Comparison of ENCODE assay signal across 24 cellular contexts in the genomic region with DNA sequence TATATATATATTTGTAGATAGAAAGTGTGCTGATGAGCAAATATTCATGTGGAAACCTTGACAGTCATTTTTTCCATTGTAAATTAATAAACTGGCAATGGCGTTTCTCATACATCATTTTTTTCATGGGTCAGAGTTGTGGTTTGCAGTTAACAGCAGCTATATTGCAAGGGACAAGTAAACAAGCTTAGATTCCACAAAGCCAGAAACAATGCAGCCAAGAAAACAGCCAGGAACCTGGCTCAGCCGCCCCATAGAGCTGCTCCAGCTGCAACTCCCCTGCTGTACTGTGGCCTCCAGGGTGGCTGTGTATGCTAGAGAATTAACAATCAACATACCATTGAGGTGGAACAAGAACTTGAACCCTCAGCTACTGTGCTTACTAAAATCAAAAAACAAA.
"Had no signal": no experiment of that assay in that cellular context is flagged by ENCODE, and none has a peak within 500 bp of the region (broad histone marks: within the 10 kb centered on the region; RNA-seq: fewer than 3 reads in every experiment).

No MANE protein-coding gene starts in this region.

- FAIRE-seq: frontal cortex had no signal

- H3K9me3 ChIP-seq: ovary, prostate gland had no signal

- H3K4me1 ChIP-seq: esophagus muscularis mucosa, prostate gland, tibial artery had no signal

- H3K27me3 Mint-ChIP-seq: activated CD4-positive, alpha-beta T cell treated with anti-CD3 and anti-CD28 coated beads, Interleukin-2, amount 10 ng/mL, durations not matched to agents 7 days and 5 days; activated naive CD4-positive, alpha-beta T cell treated with anti-CD3 and anti-CD28 coated beads, Interleukin-2, amount 50 U/mL, for 24 hours; stimulated activated naive CD8-positive, alpha-beta T cell treated with anti-CD3 and anti-CD28 coated beads, Interleukin-15, Interleukin-2, amounts not matched to agents 100 ng/mL and 50 ng/mL, for 24 hours; T-cell had no signal

- H3K27ac ChIP-seq: esophagus muscularis mucosa, ovary, prostate gland, tibial artery, VCaP had no signal

- H3K4me1 Mint-ChIP-seq: activated CD4-positive, alpha-beta T cell treated with anti-CD3 and anti-CD28 coated beads, Interleukin-2, amount 10 ng/mL, durations not matched to agents 7 days and 5 days; activated naive CD4-positive, alpha-beta T cell treated with anti-CD3 and anti-CD28 coated beads, Interleukin-2, amount 50 U/mL, for 24 hours; natural killer cell; T-cell had no signal

- H3K27me3 ChIP-seq: esophagus muscularis mucosa, ovary, tibial artery had no signal

- DNase-seq: activated CD4-positive, alpha-beta T cell treated with anti-CD3 and anti-CD28 coated beads, Interleukin-2, amount 10 ng/mL, durations not matched to agents 7 days and 5 days; activated CD8-positive, alpha-beta T cell treated with anti-CD3 and anti-CD28 coated beads, Interleukin-2, amount 10 ng/mL, durations not matched to agents 7 days and 5 days; activated gamma-delta T cell; aorta; dermis blood vessel endothelial cell; effector memory CD4-positive, alpha-beta T cell; glutamatergic neuron; hippocampal formation; left ventricle myocardium superior; mammary epithelial cell; midbrain; natural killer cell; ovary; stimulated activated CD4-positive, alpha-beta T cell treated with anti-CD3 and anti-CD28 coated beads, Interleukin-1b, Interleukin-23, amount 100 ng/mL, for 48 hours; T-cell; tibial artery had no signal

- H3K4me3 Mint-ChIP-seq: activated CD4-positive, alpha-beta T cell treated with anti-CD3 and anti-CD28 coated beads, Interleukin-2, amount 10 ng/mL, durations not matched to agents 7 days and 5 days; activated CD8-positive, alpha-beta T cell treated with anti-CD3 and anti-CD28 coated beads, Interleukin-2, amount 10 ng/mL, durations not matched to agents 7 days and 5 days; activated naive CD4-positive, alpha-beta T cell treated with anti-CD3 and anti-CD28 coated beads, Interleukin-2, amount 50 U/mL, for 24 hours; activated T-helper 1 cell treated with anti-CD3 and anti-CD28 coated beads, Interleukin-12 subunit alpha, Interleukin-12 subunit beta, Interleukin-2, Interleukin-4 antibody, amounts not matched to agents 30 ng/mL and 10 ng/mL and 1 ng/mL, durations not matched to agents 14 hours and 24 hours and 36 hours; natural killer cell; stimulated activated naive CD8-positive, alpha-beta T cell treated with anti-CD3 and anti-CD28 coated beads, Interleukin-15, Interleukin-2, amounts not matched to agents 100 ng/mL and 50 ng/mL, for 24 hours; T-cell; T-helper 2 cell treated with Interferon-gamma antibody and Interleukin-4, amounts not matched to agents 5 μg/mL and 100 μg/mL, for 36 hours had no signal

- H3K4me3 ChIP-seq: esophagus muscularis mucosa, ovary, prostate gland, tibial artery had no signal

- H3K9me3 Mint-ChIP-seq: natural killer cell had no signal

- H3K36me3 ChIP-seq: esophagus muscularis mucosa, ovary, prostate gland, tibial artery had no signal

- H3K36me3 Mint-ChIP-seq: activated naive CD4-positive, alpha-beta T cell treated with anti-CD3 and anti-CD28 coated beads, Interleukin-2, amount 50 U/mL, for 24 hours; natural killer cell; T-cell had no signal

- H3K27ac Mint-ChIP-seq: activated CD4-positive, alpha-beta T cell treated with anti-CD3 and anti-CD28 coated beads, Interleukin-2, amount 10 ng/mL, durations not matched to agents 7 days and 5 days; activated CD8-positive, alpha-beta T cell treated with anti-CD3 and anti-CD28 coated beads, Interleukin-2, amount 10 ng/mL, durations not matched to agents 7 days and 5 days; activated naive CD4-positive, alpha-beta T cell treated with anti-CD3 and anti-CD28 coated beads, Interleukin-2, amount 50 U/mL, for 24 hours; activated T-helper 1 cell treated with anti-CD3 and anti-CD28 coated beads, Interleukin-12 subunit alpha, Interleukin-12 subunit beta, Interleukin-2, Interleukin-4 antibody, amounts not matched to agents 30 ng/mL and 10 ng/mL and 1 ng/mL, durations not matched to agents 14 hours and 24 hours and 36 hours; natural killer cell; stimulated activated naive CD8-positive, alpha-beta T cell treated with anti-CD3 and anti-CD28 coated beads, Interleukin-15, Interleukin-2, amounts not matched to agents 100 ng/mL and 50 ng/mL, for 24 hours; T-cell; T-helper 2 cell treated with Interferon-gamma antibody and Interleukin-4, amounts not matched to agents 5 μg/mL and 100 μg/mL, for 36 hours had no signal
